Comparison of ENCODE assay signal across 19 cellular contexts in genomic region chr7:29592866-29593265, GRCh38. TPM values are rescaled to one million over a fixed set of nuclear protein-coding genes. Genes with fewer than 3 reads are reported as not detected.
"Had no signal": no experiment of that assay in that cellular context is flagged by ENCODE, and none has a peak within 500 bp of the region (broad histone marks: within the 10 kb centered on the region; RNA-seq: fewer than 3 reads in every experiment).

No MANE protein-coding gene starts in this region.

- H3K9me3 ChIP-seq: esophagus squamous epithelium, gastroesophageal sphincter, upper lobe of left lung, vagina had no signal

- H3K27me3 Mint-ChIP-seq: stimulated activated naive CD8-positive, alpha-beta T cell treated with anti-CD3 and anti-CD28 coated beads, Interleukin-15, amount 100 ng/mL, for 72 hours had no signal

- DNase-seq: dermis blood vessel endothelial cell; esophagus squamous epithelium; foreskin fibroblast; glutamatergic neuron; natural killer cell; posterior cingulate gyrus; stimulated activated CD4-positive, alpha-beta T cell treated with anti-CD3 and anti-CD28 coated beads, Interleukin-2, amount 100 ng/mL, for 24 hours; stimulated activated CD4-positive, alpha-beta T cell treated with anti-CD3 and anti-CD28 coated beads, Interleukin-4, amount 100 ng/mL, for 4 hours; stimulated activated naive B cell treated with anti-CD40 and anti-IgM and Interleukin-4, amounts not matched to agents 10 μg/mL and 1 μg/mL and 100 μg/mL, for 72 hours; stimulated activated naive CD8-positive, alpha-beta T cell treated with anti-CD3 and anti-CD28 coated beads, Interleukin-15, amount 100 ng/mL, for 72 hours; substantia nigra; upper lobe of left lung had no signal

- H3K4me3 Mint-ChIP-seq: natural killer cell; neural crest cell; stimulated activated naive B cell treated with anti-CD40 and anti-IgM and Interleukin-4, amounts not matched to agents 10 μg/mL and 1 μg/mL and 100 μg/mL, for 72 hours; stimulated activated naive CD8-positive, alpha-beta T cell treated with anti-CD3 and anti-CD28 coated beads, Interleukin-15, amount 100 ng/mL, for 72 hours had no signal

- H3K27ac ChIP-seq: esophagus squamous epithelium, gastroesophageal sphincter, upper lobe of left lung, vagina had no signal

- H3K27me3 ChIP-seq: esophagus squamous epithelium, gastroesophageal sphincter, upper lobe of left lung, vagina had no signal

- H3K36me3 Mint-ChIP-seq: natural killer cell; stimulated activated naive B cell treated with anti-CD40 and anti-IgM and Interleukin-4, amounts not matched to agents 10 μg/mL and 1 μg/mL and 100 μg/mL, for 72 hours had no signal

- H3K9me3 Mint-ChIP-seq: natural killer cell; stimulated activated naive B cell treated with anti-CD40 and anti-IgM and Interleukin-4, amounts not matched to agents 10 μg/mL and 1 μg/mL and 100 μg/mL, for 72 hours; stimulated activated naive CD8-positive, alpha-beta T cell treated with anti-CD3 and anti-CD28 coated beads, Interleukin-15, amount 100 ng/mL, for 72 hours had no signal

- H3K36me3 ChIP-seq: esophagus squamous epithelium, gastroesophageal sphincter, upper lobe of left lung, vagina had no signal

- ATAC-seq: gastroesophageal sphincter; natural killer cell; sciatic nerve; stimulated activated naive B cell treated with anti-CD40 and anti-IgM and Interleukin-4, amounts not matched to agents 10 μg/mL and 1 μg/mL and 100 μg/mL, for 72 hours; stimulated activated naive CD8-positive, alpha-beta T cell treated with anti-CD3 and anti-CD28 coated beads, Interleukin-15, amount 100 ng/mL, for 72 hours had no signal

- H3K4me3 ChIP-seq: esophagus squamous epithelium, gastroesophageal sphincter, upper lobe of left lung, vagina had no signal

- H3K27ac Mint-ChIP-seq: natural killer cell; stimulated activated naive B cell treated with anti-CD40 and anti-IgM and Interleukin-4, amounts not matched to agents 10 μg/mL and 1 μg/mL and 100 μg/mL, for 72 hours; stimulated activated naive CD8-positive, alpha-beta T cell treated with anti-CD3 and anti-CD28 coated beads, Interleukin-15, amount 100 ng/mL, for 72 hours had no signal

- H3K4me1 ChIP-seq: esophagus squamous epithelium, gastroesophageal sphincter, vagina had no signal

RNA-seq across cellular contexts. Expression of gene PRR15, which starts 29.2 kb away (rescaled TPM):
- total RNA-seq: mononuclear cell, myocyte, natural killer cell, neural crest cell, sciatic nerve, skeletal muscle tissue, vagina had no signal
